In the genomic region with DNA sequence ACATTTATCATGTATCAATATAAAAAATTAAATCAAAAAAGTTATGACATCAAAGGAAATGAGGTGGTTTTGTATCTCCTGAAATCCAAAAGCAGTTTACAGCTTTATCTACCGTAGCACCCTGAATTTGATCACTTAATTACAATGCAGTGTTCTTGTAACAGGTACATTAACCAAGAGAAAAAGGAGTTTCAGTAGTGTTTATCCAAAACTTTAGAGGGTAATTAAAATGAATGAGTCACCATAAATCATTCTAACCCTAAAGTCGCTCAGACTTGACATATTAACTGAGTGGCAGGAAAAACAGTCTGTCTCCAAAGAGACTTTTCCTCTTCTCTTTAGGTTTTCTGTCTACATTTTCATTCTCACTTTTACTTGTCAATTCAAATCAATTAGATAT, we compare ENCODE assay signal across 14 cellular contexts.
"Had no signal": no experiment of that assay in that cellular context is flagged by ENCODE, and none has a peak within 500 bp of the region (broad histone marks: within the 10 kb centered on the region; RNA-seq: fewer than 3 reads in every experiment).

No MANE protein-coding gene starts in this region.

- H3K4me3 Mint-ChIP-seq: activated naive CD4-positive, alpha-beta T cell treated with anti-CD3 and anti-CD28 coated beads for 36 hours; immature natural killer cell; naive thymus-derived CD8-positive, alpha-beta T cell; WTC11 had no signal

- H3K36me3 Mint-ChIP-seq: immature natural killer cell; naive thymus-derived CD8-positive, alpha-beta T cell; WTC11 had no signal

- H3K9me3 ChIP-seq: esophagus squamous epithelium, mucosa of descending colon, neutrophil had no signal

- H3K9me3 Mint-ChIP-seq: WTC11 had no signal

- H3K36me3 ChIP-seq: cardiac muscle cell, esophagus squamous epithelium, neutrophil had no signal

- H3K4me1 Mint-ChIP-seq: immature natural killer cell; naive thymus-derived CD8-positive, alpha-beta T cell; WTC11 had no signal

- H3K4me3 ChIP-seq: cardiac muscle cell, esophagus squamous epithelium, mucosa of descending colon had no signal

- DNase-seq: activated CD4-positive, alpha-beta T cell treated with anti-CD3 and anti-CD28 coated beads for 48 hours; activated naive CD4-positive, alpha-beta T cell treated with anti-CD3 and anti-CD28 coated beads for 36 hours; esophagus squamous epithelium; foreskin fibroblast; immature natural killer cell; left colon; mucosa of descending colon; naive thymus-derived CD8-positive, alpha-beta T cell; posterior cingulate gyrus; right cardiac atrium; small intestine had no signal

- H3K27ac Mint-ChIP-seq: activated naive CD4-positive, alpha-beta T cell treated with anti-CD3 and anti-CD28 coated beads for 36 hours; immature natural killer cell; naive thymus-derived CD8-positive, alpha-beta T cell; WTC11 had no signal

- H3K27me3 Mint-ChIP-seq: naive thymus-derived CD8-positive, alpha-beta T cell had no signal

- H3K27ac ChIP-seq: cardiac muscle cell, esophagus squamous epithelium, neutrophil had no signal

- H3K27me3 ChIP-seq: cardiac muscle cell, esophagus squamous epithelium, neutrophil had no signal
